Comparison of ENCODE assay signal across 9 cellular contexts in the genomic region with DNA sequence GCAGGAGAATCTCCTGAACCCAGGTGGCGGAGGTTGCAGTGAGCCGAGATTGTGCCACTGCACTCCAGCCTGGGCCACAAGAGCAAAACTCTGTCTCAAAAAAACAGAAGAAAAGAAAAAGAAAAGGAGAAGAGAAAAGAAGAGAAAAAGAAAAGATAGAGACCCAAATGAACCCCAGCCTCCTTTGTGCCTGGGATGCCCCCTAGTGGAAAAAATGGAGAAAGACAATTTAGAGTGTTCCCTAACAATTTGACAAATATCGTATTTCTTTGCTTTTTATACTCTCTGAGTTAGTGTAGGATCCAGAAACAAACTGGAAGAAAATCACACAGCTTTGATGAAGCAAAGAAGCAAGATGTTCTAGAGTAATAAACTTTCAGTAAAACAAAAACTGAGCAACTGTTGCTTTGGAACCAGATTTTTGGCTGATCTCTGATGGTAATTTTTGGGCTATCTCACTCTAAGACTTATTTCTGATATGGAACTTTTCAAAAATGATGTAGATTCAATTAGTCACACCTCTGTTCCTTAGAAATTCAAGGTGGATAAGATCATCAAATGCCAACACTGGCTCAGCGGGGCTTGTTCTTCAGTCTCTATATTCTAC. TPM values are rescaled to one million over a fixed set of nuclear protein-coding genes. Genes with fewer than 3 reads are reported as not detected.
A peak's percentile ranks its signal among the peaks of the same experiment; 100 is the strongest.
DNase-seq lines count a peak whose midpoint lies in the region; ATAC-seq and TF ChIP-seq lines count a peak whose summit lies in the region.
"Had no signal": no experiment of that assay in that cellular context is flagged by ENCODE, and none has a peak within 500 bp of the region (broad histone marks: within the 10 kb centered on the region; RNA-seq: fewer than 3 reads in every experiment).

No MANE protein-coding gene starts in this region.

- H4K20me1 ChIP-seq in GM23338 (replicated peaks; ENCODE audit: insufficient read depth) (no peaks in the 10 kb centered on the region), SK-N-SH (ENCODE audit: insufficient read depth) (no peaks in the 10 kb centered on the region)

- no peaks in the 10 kb centered on the region for H3K27me3 Mint-ChIP-seq in GM23338 (ENCODE audit: insufficient read depth, low read depth, poor library complexity)

- H3K79me2 ChIP-seq in GM23338 (replicated peaks; ENCODE audit: insufficient read depth) = no peaks in the 10 kb centered on the region
- H3K79me2 ChIP-seq in SK-N-SH (ENCODE audit: insufficient read depth) = no peaks in the 10 kb centered on the region

- peaks cover 27% of the 10 kb centered on the region for H3K9me3 Mint-ChIP-seq in GM23338

- peak; percentile 73 for TF ChIP-seq RAD21 in SK-N-SH (IDR thresholded peaks at IDR 0.05; ENCODE audit: low read length)

- no peak overlapping the region for H3K4me3 Mint-ChIP-seq in GM23338

- no peak overlapping the region for H2AFZ ChIP-seq in GM23338
- H2AFZ ChIP-seq in SK-N-SH (ENCODE audit: low read depth) = peak overlapping the region; percentile 15; the same call in 1 of the 2 replicates

- POLR2A ChIA-PET in SK-N-SH (lab: Yijun Ruan, JAX) = no interaction called here

- H3K4me1 ChIP-seq in GM23338 (ENCODE audit: insufficient read depth) (no peaks in the 10 kb centered on the region), SK-N-SH (ENCODE audit: control insufficient read depth in 1 of 2, insufficient read depth in 2 of 2, low read depth in 1 of 2, low read length in 1 of 2) (no peaks in the 10 kb centered on the region)

- no peak overlapping the region for H3K4me3 ChIP-seq in GM23338
- H3K4me3 ChIP-seq in SK-N-SH (ENCODE audit: low read depth in 2 of 2, low read length in 1 of 2) = no peak overlapping the region; a peak in 1 of 4 replicates
- H3K4me3 ChIP-seq in kidney epithelial cell (ENCODE audit: low read depth, low read length) = no peak overlapping the region

- H3K27me3 ChIP-seq in GM23338 (ENCODE audit: insufficient read depth) (no peaks in the 10 kb centered on the region), SK-N-SH (ENCODE audit: insufficient read depth) (no peaks in the 10 kb centered on the region), kidney epithelial cell (ENCODE audit: control insufficient read depth, insufficient read depth, low read length) (no peaks in the 10 kb centered on the region)

- H3K27ac ChIP-seq in GM23338 (ENCODE audit: low read depth) = no peak overlapping the region
- no peak overlapping the region for H3K27ac ChIP-seq in SK-N-SH (ENCODE audit: low read depth in 2 of 2, low read length in 1 of 2)
- H3K27ac ChIP-seq: epithelial cell of prostate had no signal

- CTCF ChIA-PET in SK-N-SH (lab: Yijun Ruan, JAX) = interaction anchor here (0.6 to 3.6 kb wide), 27 partner anchors 10 to 1245 kb away, joined by 3 to 18 read pairs (median 4); a partner anchor contains a TSS

- 66% methylated on average over 4 of the region's 4 CpGs for WGBS in SK-N-SH (ENCODE audit: low lambda C conversion rate)

- H3F3A ChIP-seq in GM23338 (replicated peaks; ENCODE audit: low read depth) (no peaks in the 10 kb centered on the region), SK-N-SH (replicated peaks; ENCODE audit: insufficient read depth) (no peaks in the 10 kb centered on the region)

- no peak overlapping the region for H3K4me2 ChIP-seq in GM23338
- H3K4me2 ChIP-seq in SK-N-SH = no peak overlapping the region

- H3K9me2 ChIP-seq in GM23338 (ENCODE audit: insufficient read depth) = peaks cover 9% of the 10 kb centered on the region; the same call in 1 of the 2 replicates
- no peaks in the 10 kb centered on the region for H3K9me2 ChIP-seq in SK-N-SH

- H3K36me3 ChIP-seq in GM23338 (ENCODE audit: insufficient read depth) (no peaks in the 10 kb centered on the region), SK-N-SH (replicated peaks in 1 of 2; ENCODE audit: control insufficient read depth in 1 of 2, insufficient read depth in 2 of 2, low read length in 1 of 2) (peaks cover 0 to 6% of the 10 kb centered on the region in 2 experiments), kidney epithelial cell (ENCODE audit: control insufficient read depth, insufficient read depth, low read length) (no peaks in the 10 kb centered on the region)

- no peak for TF ChIP-seq EP300 in SK-N-SH (IDR thresholded peaks at IDR 0.05; ENCODE audit: borderline replicate concordance in 1 of 2, low read depth in 1 of 2, low read length in 1 of 2)

- no peak for ATAC-seq in GM23338
- no peak for ATAC-seq in HG03025 (IDR thresholded peaks at IDR 0.05; ENCODE audit: low FRiP score, unreplicated experiment)
- ATAC-seq in GM21529 (IDR thresholded peaks at IDR 0.05; ENCODE audit: unreplicated experiment) = no peak

- no peaks in the 10 kb centered on the region for H3K4me1 Mint-ChIP-seq in GM23338

- H3K36me3 Mint-ChIP-seq in GM23338 (ENCODE audit: low read depth) = peaks cover 7% of the 10 kb centered on the region; the same call in 2 of the 3 replicates

- H3K9me3 ChIP-seq in SK-N-SH = no peaks in the 10 kb centered on the region

- no peak overlapping the region for H3K27ac Mint-ChIP-seq in GM23338

- TF ChIP-seq CTCF in GM23338 (conservative IDR thresholded peaks at IDR 0.05; ENCODE audit: low read depth in 2 of 2) (peak; percentile 77 to 93), SK-N-SH (IDR thresholded peaks at IDR 0.05) (peak; percentile 89), kidney epithelial cell (IDR thresholded peaks at IDR 0.05; ENCODE audit: insufficient read depth, low read length, poor library complexity, severe bottlenecking) (peak; percentile 68)

- DNase-seq in AG20443 (ENCODE audit: low spot score) = peak; percentile 45
- peak; percentile 56 for DNase-seq in GM23338 (ENCODE audit: low spot score)
- peak; percentile 68 for DNase-seq in SK-N-SH
- DNase-seq in kidney epithelial cell (ENCODE audit: low read depth) = no peak
- no peak for DNase-seq in stimulated activated CD4-positive, alpha-beta T cell treated with anti-CD3 and anti-CD28 coated beads, Interleukin-2, amount 100 ng/mL, for 24 hours
- no peak for DNase-seq in NCI-H1092 (lab: John Stamatoyannopoulos, UW)

- no peak overlapping the region for H3K9ac ChIP-seq in SK-N-SH

TF ChIP-seq in GM23338, 12 proteins besides CTCF, POLR2A, EP300 and RAD21 (continues in another document):
- TF ChIP-seq STAT1 (IDR thresholded peaks at IDR 0.05; ENCODE audit: unreplicated experiment) (no peak), ZNF114 (CRISPR knock-in tag; IDR thresholded peaks at IDR 0.05) (no peak)

TF ChIP-seq in SK-N-SH, 30 proteins besides CTCF, POLR2A, EP300 and RAD21:
- TF ChIP-seq SMC3 (IDR thresholded peaks at IDR 0.05; ENCODE audit: low read depth, low read length) (peak; percentile 50), RFX5 (IDR thresholded peaks at IDR 0.05; ENCODE audit: low read length) (no peak)

RNA-seq across cellular contexts. Expression of a gene that starts 18.6 kb away (rescaled TPM):
- 26.3 and 31.0 TPM in 2 replicates for total RNA-seq in GM23338 (2014; rRNA removed; shearing (Covaris generic))
- polyA plus RNA-seq in GM23338 (2016; fragmentation: Nextera tagmentation; extraction: Ambion mirVana) (13.1 and 16.3 TPM in 2 replicates), SK-N-SH (2012; rRNA removed) (28.9 and 41.8 TPM in 2 replicates)
- polyA plus RNA-seq in SK-N-SH (2012; cell fraction: cytosol; rRNA removed) = 24.4 and 25.6 TPM in 2 replicates
- 44.0 and 60.3 TPM in 2 replicates for polyA plus RNA-seq in SK-N-SH (2012; cell fraction: nucleus; rRNA removed)
- total RNA-seq in kidney epithelial cell = 28.9 and 36.6 TPM in 2 replicates

RNA-seq across cellular contexts. Expression of a gene that starts 55.7 kb away (rescaled TPM):
- 0.24 TPM in 1 of 2 replicates, not detected in the other for total RNA-seq in GM23338 (2014; rRNA removed; shearing (Covaris generic))
- polyA plus RNA-seq in GM23338 (2016; fragmentation: Nextera tagmentation; extraction: Ambion mirVana) (0.40 and 0.71 TPM in 2 replicates), SK-N-SH (2012; rRNA removed) (2.3 and 2.6 TPM in 2 replicates)
- 4.3 and 4.4 TPM in 2 replicates for polyA plus RNA-seq in SK-N-SH (2012; cell fraction: cytosol; rRNA removed)
- 1.4 and 3.3 TPM in 2 replicates for polyA plus RNA-seq in SK-N-SH (2012; cell fraction: nucleus; rRNA removed)
- 0.62 and 1.5 TPM in 2 replicates for total RNA-seq in kidney epithelial cell

Comparison
In these comparisons a context has a peak if more than half of its experiments do, and no peak if none do; other contexts are left out.
1. DNase-seq: peak in AG20443 (single experiment), GM23338 (single experiment) and SK-N-SH (single experiment); none in kidney epithelial cell (single experiment), stimulated activated CD4-positive, alpha-beta T cell treated with anti-CD3 and anti-CD28 coated beads, Interleukin-2, amount 100 ng/mL, for 24 hours (0 of 2) and NCI-H1092 (single experiment).
2. Peak in every context shown above with its lines, with median percentiles within 50 percentile points of each other: CTCF ChIP-seq.